ENCODE assay signal across 13 cellular contexts in genomic region chr3:111787556-111788463, GRCh38.
"Had no signal": no experiment of that assay in that cellular context is flagged by ENCODE, and none has a peak within 500 bp of the region (broad histone marks: within the 10 kb centered on the region; RNA-seq: fewer than 3 reads in every experiment).

No MANE protein-coding gene starts in this region.

- DNase-seq: activated B cell treated with CpG ODN at 0.5 μM for 24 hours; activated CD4-positive, alpha-beta T cell treated with anti-CD3 and anti-CD28 coated beads, Interleukin-2, amount 10 ng/mL, durations not matched to agents 24 days and 14 days; activated naive CD4-positive, alpha-beta T cell treated with anti-CD3 and anti-CD28 coated beads, Interleukin-2, amount 10 ng/mL, durations not matched to agents 7 days and 5 days; amniotic stem cell; effector CD4-positive, alpha-beta T cell; natural killer cell; occipital lobe; stimulated activated CD4-positive, alpha-beta T cell treated with anti-CD3 and anti-CD28 coated beads, Interleukin-4, amount 100 ng/mL, for 4 hours; T-helper 2 cell had no signal

- H3K27ac Mint-ChIP-seq: activated B cell treated with CpG ODN at 0.5 μM for 24 hours; activated CD4-positive, alpha-beta T cell treated with anti-CD3 and anti-CD28 coated beads, Interleukin-2, amount 10 ng/mL, durations not matched to agents 24 days and 14 days; activated naive CD4-positive, alpha-beta T cell treated with anti-CD3 and anti-CD28 coated beads, Interleukin-2, amount 10 ng/mL, durations not matched to agents 7 days and 5 days; activated T-helper 17 cell treated with anti-CD3 and anti-CD28 coated beads, Interleukin-2, amount 50 U/mL, for 72 hours; memory B cell; natural killer cell had no signal

- H3K4me3 Mint-ChIP-seq: activated B cell treated with CpG ODN at 0.5 μM for 24 hours; activated CD4-positive, alpha-beta T cell treated with anti-CD3 and anti-CD28 coated beads, Interleukin-2, amount 10 ng/mL, durations not matched to agents 24 days and 14 days; activated naive CD4-positive, alpha-beta T cell treated with anti-CD3 and anti-CD28 coated beads, Interleukin-2, amount 10 ng/mL, durations not matched to agents 7 days and 5 days; activated T-helper 17 cell treated with anti-CD3 and anti-CD28 coated beads, Interleukin-2, amount 50 U/mL, for 72 hours; memory B cell; natural killer cell had no signal

- H3K4me3 ChIP-seq: skin epidermis had no signal

- ATAC-seq: activated T-helper 17 cell treated with anti-CD3 and anti-CD28 coated beads, Interleukin-2, amount 50 U/mL, for 72 hours; natural killer cell had no signal

- FAIRE-seq: TTC549 had no signal

- H3K27me3 Mint-ChIP-seq: activated B cell treated with CpG ODN at 0.5 μM for 24 hours; activated T-helper 17 cell treated with anti-CD3 and anti-CD28 coated beads, Interleukin-2, amount 50 U/mL, for 72 hours had no signal

- H3K36me3 Mint-ChIP-seq: activated naive CD4-positive, alpha-beta T cell treated with anti-CD3 and anti-CD28 coated beads, Interleukin-2, amount 10 ng/mL, durations not matched to agents 7 days and 5 days; memory B cell; natural killer cell had no signal

- H3K9me3 Mint-ChIP-seq: activated B cell treated with CpG ODN at 0.5 μM for 24 hours; activated CD4-positive, alpha-beta T cell treated with anti-CD3 and anti-CD28 coated beads, Interleukin-2, amount 10 ng/mL, durations not matched to agents 24 days and 14 days; activated naive CD4-positive, alpha-beta T cell treated with anti-CD3 and anti-CD28 coated beads, Interleukin-2, amount 10 ng/mL, durations not matched to agents 7 days and 5 days; activated T-helper 17 cell treated with anti-CD3 and anti-CD28 coated beads, Interleukin-2, amount 50 U/mL, for 72 hours; memory B cell; natural killer cell had no signal

- H3K4me1 Mint-ChIP-seq: activated B cell treated with CpG ODN at 0.5 μM for 24 hours; activated CD4-positive, alpha-beta T cell treated with anti-CD3 and anti-CD28 coated beads, Interleukin-2, amount 10 ng/mL, durations not matched to agents 24 days and 14 days; activated naive CD4-positive, alpha-beta T cell treated with anti-CD3 and anti-CD28 coated beads, Interleukin-2, amount 10 ng/mL, durations not matched to agents 7 days and 5 days; activated T-helper 17 cell treated with anti-CD3 and anti-CD28 coated beads, Interleukin-2, amount 50 U/mL, for 72 hours; memory B cell; natural killer cell had no signal
